In genomic region chr20:48957053-48957481, GRCh38 we compare ENCODE assay signal across 1 cellular context.
TF ChIP-seq lines count a peak whose summit lies in the region.

No MANE protein-coding gene starts in this region.

TF ChIP-seq in SK-N-SH, 30 proteins besides CTCF, POLR2A, EP300 and RAD21 (continued from another document):
- TF ChIP-seq, protein P1, sequence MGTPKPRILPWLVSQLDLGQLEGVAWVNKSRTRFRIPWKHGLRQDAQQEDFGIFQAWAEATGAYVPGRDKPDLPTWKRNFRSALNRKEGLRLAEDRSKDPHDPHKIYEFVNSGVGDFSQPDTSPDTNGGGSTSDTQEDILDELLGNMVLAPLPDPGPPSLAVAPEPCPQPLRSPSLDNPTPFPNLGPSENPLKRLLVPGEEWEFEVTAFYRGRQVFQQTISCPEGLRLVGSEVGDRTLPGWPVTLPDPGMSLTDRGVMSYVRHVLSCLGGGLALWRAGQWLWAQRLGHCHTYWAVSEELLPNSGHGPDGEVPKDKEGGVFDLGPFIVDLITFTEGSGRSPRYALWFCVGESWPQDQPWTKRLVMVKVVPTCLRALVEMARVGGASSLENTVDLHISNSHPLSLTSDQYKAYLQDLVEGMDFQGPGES (IDR thresholded peaks at IDR 0.05; ENCODE audit: low read depth, low read length), result no peak
